Comparison of ENCODE assay signal across 9 cellular contexts in the genomic region with DNA sequence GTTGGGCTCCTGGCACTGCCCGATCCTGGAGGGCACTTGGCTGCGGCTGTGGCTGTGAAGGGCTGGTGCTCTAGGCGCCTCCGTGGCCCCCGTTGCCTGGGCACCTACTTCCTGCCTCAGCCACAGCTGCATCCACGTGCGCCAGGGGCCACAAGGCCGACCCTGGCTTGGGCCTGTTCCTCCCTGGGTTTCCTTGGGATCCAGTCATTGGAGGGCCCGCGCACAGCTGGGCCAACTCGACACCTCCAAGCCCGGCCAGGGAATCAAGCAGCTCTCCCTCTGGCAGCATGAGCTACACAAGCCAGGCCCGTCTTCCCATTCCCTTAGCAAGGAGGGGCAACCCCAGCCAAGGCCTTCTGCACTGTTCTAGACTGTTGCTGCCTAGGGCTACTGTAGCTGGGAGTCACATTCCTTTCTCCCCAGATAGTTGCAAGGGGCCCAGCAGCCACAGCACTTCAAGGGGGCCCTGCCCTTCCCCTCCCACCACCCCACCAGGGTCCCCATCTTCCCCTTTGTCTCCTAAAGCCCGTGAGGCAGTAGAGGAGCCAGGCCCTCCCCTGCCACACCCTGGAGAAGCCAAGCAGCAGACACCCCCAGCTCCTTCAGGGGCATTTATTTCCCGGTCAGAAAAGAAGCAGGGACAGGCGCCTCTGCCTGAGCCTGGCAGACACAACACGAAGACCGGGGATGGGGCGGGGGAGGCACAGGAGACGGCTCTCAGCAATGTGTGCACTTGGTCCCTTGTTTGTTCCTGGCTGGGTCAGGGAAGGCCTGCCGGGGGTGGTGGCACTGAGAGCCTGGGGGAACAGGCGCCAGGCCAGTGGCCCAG. TPM values are rescaled to one million over a fixed set of nuclear protein-coding genes. Genes with fewer than 3 reads are reported as not detected.
DNase-seq lines count a peak whose midpoint lies in the region; ATAC-seq and TF ChIP-seq lines count a peak whose summit lies in the region.
"Had no signal": no experiment of that assay in that cellular context is flagged by ENCODE, and none has a peak within 500 bp of the region (broad histone marks: within the 10 kb centered on the region; RNA-seq: fewer than 3 reads in every experiment).

No MANE protein-coding gene starts in this region.

- H3K4me3 ChIP-seq in fibroblast of villous mesenchyme (ENCODE audit: low read depth, low read length) (no peak overlapping the region), skeletal muscle tissue (ENCODE audit: low read length in 3 of 3) (no peak overlapping the region)
- H3K4me3 ChIP-seq: PC-9 had no signal

- DNase-seq in Caki2 (ENCODE audit: low read depth) (peak; percentile 56), HK-2 (ENCODE audit: unreplicated experiment) (peak; percentile 63), fibroblast of villous mesenchyme (ENCODE audit: low read depth) (peak; percentile 73), NCI-H1105 (lab: John Stamatoyannopoulos, UW) (no peak), NAMALWA (ENCODE audit: low spot score) (no peak)
- DNase-seq in activated CD4-positive, alpha-beta T cell treated with anti-CD3 and anti-CD28 coated beads, Interleukin-2, amount 10 ng/mL, durations not matched to agents 24 days and 14 days, result peak; percentile 70

- no peaks in the 10 kb centered on the region for H3K27me3 ChIP-seq in skeletal muscle tissue (ENCODE audit: control insufficient read depth in 3 of 3, insufficient read depth in 3 of 3, low read length in 3 of 3)

- no peaks in the 10 kb centered on the region for H3K9me3 ChIP-seq in skeletal muscle tissue (ENCODE audit: control insufficient read depth in 3 of 3, low read length in 3 of 3)

- H3K9me3 Mint-ChIP-seq in activated CD4-positive, alpha-beta T cell treated with anti-CD3 and anti-CD28 coated beads, Interleukin-2, amount 10 ng/mL, durations not matched to agents 24 days and 14 days, result no peaks in the 10 kb centered on the region

- peaks cover 51% of the 10 kb centered on the region for H3K36me3 Mint-ChIP-seq in activated CD4-positive, alpha-beta T cell treated with anti-CD3 and anti-CD28 coated beads, Interleukin-2, amount 10 ng/mL, durations not matched to agents 24 days and 14 days (ENCODE audit: low read depth)

- peaks cover 11 to 21% (median 17%) of the 10 kb centered on the region in 3 donors for H3K36me3 ChIP-seq in skeletal muscle tissue (ENCODE audit: control insufficient read depth in 3 of 3, insufficient read depth in 3 of 3, low read length in 3 of 3)

- peaks cover 39% of the 10 kb centered on the region for H3K4me1 Mint-ChIP-seq in activated CD4-positive, alpha-beta T cell treated with anti-CD3 and anti-CD28 coated beads, Interleukin-2, amount 10 ng/mL, durations not matched to agents 24 days and 14 days

- H3K9ac ChIP-seq in skeletal muscle tissue (ENCODE audit: low read depth in 1 of 3, low read length in 3 of 3), result peak overlapping the region; percentile 12 to 70 (median 14)

- peak overlapping the region; percentile 39 for H3K4me3 Mint-ChIP-seq in activated CD4-positive, alpha-beta T cell treated with anti-CD3 and anti-CD28 coated beads, Interleukin-2, amount 10 ng/mL, durations not matched to agents 24 days and 14 days

- in situ Hi-C loops in Caki2 (cut with HindIII; ENCODE audit: low pct_unique_long_range_greater_than_20kb, low sequenced_read_pairs), result no loop called here

- H3K27ac Mint-ChIP-seq in activated CD4-positive, alpha-beta T cell treated with anti-CD3 and anti-CD28 coated beads, Interleukin-2, amount 10 ng/mL, durations not matched to agents 24 days and 14 days, result peak overlapping the region; percentile 56

- TF ChIP-seq CTCF in fibroblast of villous mesenchyme (IDR thresholded peaks at IDR 0.05; ENCODE audit: insufficient read depth, low read depth, low read length), result no peak

- H3K27me3 Mint-ChIP-seq in activated CD4-positive, alpha-beta T cell treated with anti-CD3 and anti-CD28 coated beads, Interleukin-2, amount 10 ng/mL, durations not matched to agents 24 days and 14 days, result no peaks in the 10 kb centered on the region

- H3K27ac ChIP-seq in skeletal muscle tissue (ENCODE audit: low read depth, low read length), result peak overlapping the region; percentile 36
- H3K27ac ChIP-seq: PC-9 had no signal

- no peak for ATAC-seq in GM21786 (IDR thresholded peaks at IDR 0.05; ENCODE audit: unreplicated experiment)

- intact Hi-C loops in activated CD4-positive, alpha-beta T cell treated with anti-CD3 and anti-CD28 coated beads, Interleukin-2, amount 10 ng/mL, durations not matched to agents 24 days and 14 days (cut with micrococcal nuclease), result no loop called here

- peaks cover 51 to 80% (median 61%) of the 10 kb centered on the region in 3 donors for H3K4me1 ChIP-seq in skeletal muscle tissue (ENCODE audit: control insufficient read depth in 3 of 3, insufficient read depth in 3 of 3, low read length in 3 of 3)

RNA-seq across cellular contexts. Expression of a gene that starts 3.8 kb away (rescaled TPM):
- 117 and 146 TPM in 2 replicates for total RNA-seq in Caki2 (2014; rRNA removed; shearing (Covaris generic); ENCODE audit: low replicate concordance)
- total RNA-seq in activated CD4-positive, alpha-beta T cell treated with anti-CD3 and anti-CD28 coated beads, Interleukin-2, amount 10 ng/mL, durations not matched to agents 24 days and 14 days, result 697 and 714 TPM in 2 replicates
- total RNA-seq in fibroblast of villous mesenchyme (106 and 181 TPM in 2 replicates), skeletal muscle tissue (43.3 TPM)

RNA-seq across cellular contexts. Expression of a gene that starts 7.0 kb away (rescaled TPM):
- total RNA-seq in Caki2 (2014; rRNA removed; shearing (Covaris generic); ENCODE audit: low replicate concordance), result 653 and 796 TPM in 2 replicates
- total RNA-seq in activated CD4-positive, alpha-beta T cell treated with anti-CD3 and anti-CD28 coated beads, Interleukin-2, amount 10 ng/mL, durations not matched to agents 24 days and 14 days, result 458 and 507 TPM in 2 replicates
- total RNA-seq in fibroblast of villous mesenchyme, result 735 and 809 TPM in 2 replicates
- 264 TPM for total RNA-seq in skeletal muscle tissue

RNA-seq across cellular contexts. Expression of a gene that starts 24.0 kb away (rescaled TPM):
- total RNA-seq in Caki2 (2014; rRNA removed; shearing (Covaris generic); ENCODE audit: low replicate concordance), result 279 and 312 TPM in 2 replicates
- total RNA-seq in activated CD4-positive, alpha-beta T cell treated with anti-CD3 and anti-CD28 coated beads, Interleukin-2, amount 10 ng/mL, durations not matched to agents 24 days and 14 days, result 254 and 264 TPM in 2 replicates
- 120 and 134 TPM in 2 replicates for total RNA-seq in fibroblast of villous mesenchyme
- 78.8 TPM for total RNA-seq in skeletal muscle tissue

RNA-seq across cellular contexts. Expression of a gene that starts 24.2 kb away (rescaled TPM):
- 220 and 309 TPM in 2 replicates for total RNA-seq in Caki2 (2014; rRNA removed; shearing (Covaris generic); ENCODE audit: low replicate concordance)
- total RNA-seq in activated CD4-positive, alpha-beta T cell treated with anti-CD3 and anti-CD28 coated beads, Interleukin-2, amount 10 ng/mL, durations not matched to agents 24 days and 14 days, result 132 and 135 TPM in 2 replicates
- total RNA-seq in fibroblast of villous mesenchyme, result 101 and 150 TPM in 2 replicates
- 104 TPM for total RNA-seq in skeletal muscle tissue

RNA-seq across cellular contexts. Expression of a gene that starts 32.5 kb away (rescaled TPM):
- not detected in 2 replicates for total RNA-seq in Caki2 (2014; rRNA removed; shearing (Covaris generic); ENCODE audit: low replicate concordance)
- not detected in 2 replicates for total RNA-seq in activated CD4-positive, alpha-beta T cell treated with anti-CD3 and anti-CD28 coated beads, Interleukin-2, amount 10 ng/mL, durations not matched to agents 24 days and 14 days
- not detected in 2 replicates for total RNA-seq in fibroblast of villous mesenchyme
- total RNA-seq in skeletal muscle tissue, result 35.0 TPM
- total RNA-seq: PC-9 had no signal

Comparison
In these comparisons a context has a peak if more than half of its experiments do, and no peak if none do; other contexts are left out.
1. DNase-seq: peak in Caki2 (single experiment), HK-2 (single experiment), activated CD4-positive, alpha-beta T cell treated with anti-CD3 and anti-CD28 coated beads, Interleukin-2, amount 10 ng/mL, durations not matched to agents 24 days and 14 days (single experiment) and fibroblast of villous mesenchyme (single experiment); none in NCI-H1105 (single experiment) and NAMALWA (single experiment).